Comparison of ENCODE assay signal across 8 cellular contexts in genomic region chr19:38618590-38619360, GRCh38. TPM values are rescaled to one million over a fixed set of nuclear protein-coding genes. Genes with fewer than 3 reads are reported as not detected.
DNase-seq lines count a peak whose midpoint lies in the region; ATAC-seq and TF ChIP-seq lines count a peak whose summit lies in the region.

TSS of gene EIF3K (plus strand) at chr19:38619188. CDS start at chr19:38619269, 81 bp downstream.

- no peaks in the 10 kb centered on the region for H3K9me3 Mint-ChIP-seq in natural killer cell treated with Interleukin-12 subunit alpha and Interleukin-12 subunit beta and Interleukin-15 and Interleukin-18, amount 100 ng/mL, for 72 hours

- TF ChIP-seq CTCF in fibroblast of pulmonary artery (IDR thresholded peaks at IDR 0.05; ENCODE audit: low read length, missing control alignments), result no peak

- peak within 1 kb of the TSS; percentile 98 for H3K4me3 ChIP-seq in H7 (ENCODE audit: insufficient read depth, low read depth, low read length)
- peak within 1 kb of the TSS; percentile 87 for H3K4me3 ChIP-seq in MG63
- H3K4me3 ChIP-seq in fibroblast of pulmonary artery (replicated peaks; ENCODE audit: low read depth, low read length), result peak within 1 kb of the TSS; percentile 67

- peaks cover 42 to 47% of the 10 kb centered on the region in 2 donors for H3K4me1 Mint-ChIP-seq in natural killer cell treated with Interleukin-12 subunit alpha and Interleukin-12 subunit beta and Interleukin-15 and Interleukin-18, amount 100 ng/mL, for 72 hours (ENCODE audit: low read depth in 2 of 2)

- peaks cover 13% of the 10 kb centered on the region for H3K36me3 ChIP-seq in H7 (replicated peaks; ENCODE audit: control insufficient read depth, insufficient read depth, low read length)
- peaks cover 37% of the 10 kb centered on the region for H3K36me3 ChIP-seq in MG63

- peak within 1 kb of the TSS; percentile 89 to 98 for H3K27ac Mint-ChIP-seq in natural killer cell treated with Interleukin-12 subunit alpha and Interleukin-12 subunit beta and Interleukin-15 and Interleukin-18, amount 100 ng/mL, for 72 hours

- no peaks in the 10 kb centered on the region for H3K27me3 Mint-ChIP-seq in natural killer cell treated with Interleukin-12 subunit alpha and Interleukin-12 subunit beta and Interleukin-15 and Interleukin-18, amount 100 ng/mL, for 72 hours

- H3K36me3 Mint-ChIP-seq in natural killer cell treated with Interleukin-12 subunit alpha and Interleukin-12 subunit beta and Interleukin-15 and Interleukin-18, amount 100 ng/mL, for 72 hours, result peaks cover 24% of the 10 kb centered on the region

- DNase-seq in EH (ENCODE audit: low read depth) (peak; percentile 99), H7 (peak; percentile 99), MG63 (peak; percentile 99), SHP77 treated with DMSO at 0.1 percent for 48 hours (lab: John Stamatoyannopoulos, UW) (peak; percentile 99), fibroblast of pulmonary artery (ENCODE audit: low read depth) (peak; percentile 99)
- peak; percentile 99 for DNase-seq in activated effector memory CD4-positive, alpha-beta T cell treated with anti-CD3 and anti-CD28 coated beads, Interleukin-2, amount 50 U/mL, for 16 hours
- DNase-seq in natural killer cell treated with Interleukin-12 subunit alpha and Interleukin-12 subunit beta and Interleukin-15 and Interleukin-18, amount 100 ng/mL, for 72 hours (ENCODE audit: low spot score), result peak; percentile 98
- DNase-seq in stimulated activated naive CD8-positive, alpha-beta T cell treated with anti-CD3 and anti-CD28 coated beads, Interleukin-15, Interleukin-2, amounts not matched to agents 100 U/mL and 50 U/mL, for 24 hours, result peak; percentile 99

- ATAC-seq in natural killer cell treated with Interleukin-12 subunit alpha and Interleukin-12 subunit beta and Interleukin-15 and Interleukin-18, amount 100 ng/mL, for 72 hours, result peak; percentile 83 to 91
- ATAC-seq in stimulated activated naive CD8-positive, alpha-beta T cell treated with anti-CD3 and anti-CD28 coated beads, Interleukin-15, Interleukin-2, amounts not matched to agents 100 U/mL and 50 U/mL, for 24 hours, result peak; percentile 72

- peak within 1 kb of the TSS; percentile 99 for H3K4me3 Mint-ChIP-seq in natural killer cell treated with Interleukin-12 subunit alpha and Interleukin-12 subunit beta and Interleukin-15 and Interleukin-18, amount 100 ng/mL, for 72 hours

- no peaks in the 10 kb centered on the region for H3K9me3 ChIP-seq in MG63

- H3K27me3 ChIP-seq in H7 (ENCODE audit: control insufficient read depth, insufficient read depth, low read length) (no peaks in the 10 kb centered on the region), MG63 (no peaks in the 10 kb centered on the region)

RNA-seq across cellular contexts. Expression of gene EIF3K, which starts in this region (rescaled TPM):
- total RNA-seq in H7 (2014; rRNA removed; shearing (Covaris generic)), result 408 and 422 TPM in 2 replicates
- total RNA-seq in MG63 (2014; rRNA removed; shearing (Covaris generic); ENCODE audit: low replicate concordance), result 252 and 669 TPM in 2 replicates
- 100 to 1,000 TPM; 216 to 286 TPM for total RNA-seq in natural killer cell treated with Interleukin-12 subunit alpha and Interleukin-12 subunit beta and Interleukin-15 and Interleukin-18, amount 100 ng/mL, for 72 hours

Comparison
In these comparisons a context has a peak if more than half of its experiments do, and no peak if none do; other contexts are left out.
1. Peak in every context shown above with its lines: DNase-seq, ATAC-seq and H3K4me3 ChIP-seq.